In the genomic region with DNA sequence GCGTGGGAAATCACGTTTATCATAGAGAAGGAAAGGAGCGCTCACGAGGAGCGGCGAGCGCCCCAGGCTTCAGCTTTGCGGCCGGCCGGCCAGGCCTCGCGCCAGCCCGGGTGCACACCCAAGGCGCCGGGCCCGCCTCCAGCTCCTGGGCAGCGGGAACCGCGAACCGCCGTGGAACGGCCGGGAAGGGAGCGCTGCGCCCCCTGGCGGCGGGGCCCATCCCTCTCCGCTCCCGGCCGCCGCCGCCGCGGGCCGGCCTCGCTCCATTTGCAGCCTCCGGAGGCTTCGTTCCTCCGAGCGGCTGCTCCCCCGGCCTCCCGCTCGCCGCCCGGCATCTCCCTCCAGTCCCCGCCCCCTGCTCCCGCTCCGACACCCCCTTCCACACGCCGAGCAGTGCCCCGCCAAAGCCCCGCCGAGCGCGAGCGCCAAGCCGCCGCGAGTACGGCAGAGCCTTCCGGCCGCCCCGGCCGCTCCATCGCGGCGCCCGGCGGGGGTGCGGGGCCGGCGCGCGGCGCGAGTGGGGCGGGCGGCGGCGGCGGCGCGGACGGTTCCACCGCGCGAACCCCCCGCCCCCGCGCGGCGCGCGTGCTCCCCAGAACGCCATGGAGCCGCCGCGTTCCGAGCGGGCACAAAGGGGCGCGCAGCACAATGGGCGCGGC, we compare ENCODE assay signal across 1 cellular context.
TF ChIP-seq lines count a peak whose summit lies in the region.

No MANE protein-coding gene starts in this region.

TF ChIP-seq in K562, 482 proteins besides CTCF, POLR2A, EP300 and RAD21 (continued from another document and continues in another):
- TF ChIP-seq, protein P1, sequence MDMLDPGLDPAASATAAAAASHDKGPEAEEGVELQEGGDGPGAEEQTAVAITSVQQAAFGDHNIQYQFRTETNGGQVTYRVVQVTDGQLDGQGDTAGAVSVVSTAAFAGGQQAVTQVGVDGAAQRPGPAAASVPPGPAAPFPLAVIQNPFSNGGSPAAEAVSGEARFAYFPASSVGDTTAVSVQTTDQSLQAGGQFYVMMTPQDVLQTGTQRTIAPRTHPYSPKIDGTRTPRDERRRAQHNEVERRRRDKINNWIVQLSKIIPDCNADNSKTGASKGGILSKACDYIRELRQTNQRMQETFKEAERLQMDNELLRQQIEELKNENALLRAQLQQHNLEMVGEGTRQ (CRISPR knock-in tag; IDR thresholded peaks at IDR 0.05): no peak
- TF ChIP-seq, protein P2, sequence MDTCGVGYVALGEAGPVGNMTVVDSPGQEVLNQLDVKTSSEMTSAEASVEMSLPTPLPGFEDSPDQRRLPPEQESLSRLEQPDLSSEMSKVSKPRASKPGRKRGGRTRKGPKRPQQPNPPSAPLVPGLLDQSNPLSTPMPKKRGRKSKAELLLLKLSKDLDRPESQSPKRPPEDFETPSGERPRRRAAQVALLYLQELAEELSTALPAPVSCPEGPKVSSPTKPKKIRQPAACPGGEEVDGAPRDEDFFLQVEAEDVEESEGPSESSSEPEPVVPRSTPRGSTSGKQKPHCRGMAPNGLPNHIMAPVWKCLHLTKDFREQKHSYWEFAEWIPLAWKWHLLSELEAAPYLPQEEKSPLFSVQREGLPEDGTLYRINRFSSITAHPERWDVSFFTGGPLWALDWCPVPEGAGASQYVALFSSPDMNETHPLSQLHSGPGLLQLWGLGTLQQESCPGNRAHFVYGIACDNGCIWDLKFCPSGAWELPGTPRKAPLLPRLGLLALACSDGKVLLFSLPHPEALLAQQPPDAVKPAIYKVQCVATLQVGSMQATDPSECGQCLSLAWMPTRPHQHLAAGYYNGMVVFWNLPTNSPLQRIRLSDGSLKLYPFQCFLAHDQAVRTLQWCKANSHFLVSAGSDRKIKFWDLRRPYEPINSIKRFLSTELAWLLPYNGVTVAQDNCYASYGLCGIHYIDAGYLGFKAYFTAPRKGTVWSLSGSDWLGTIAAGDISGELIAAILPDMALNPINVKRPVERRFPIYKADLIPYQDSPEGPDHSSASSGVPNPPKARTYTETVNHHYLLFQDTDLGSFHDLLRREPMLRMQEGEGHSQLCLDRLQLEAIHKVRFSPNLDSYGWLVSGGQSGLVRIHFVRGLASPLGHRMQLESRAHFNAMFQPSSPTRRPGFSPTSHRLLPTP (IDR thresholded peaks at IDR 0.05; ENCODE audit: borderline replicate concordance, extremely low read depth, insufficient read length): no peak
- TF ChIP-seq, protein P3, sequence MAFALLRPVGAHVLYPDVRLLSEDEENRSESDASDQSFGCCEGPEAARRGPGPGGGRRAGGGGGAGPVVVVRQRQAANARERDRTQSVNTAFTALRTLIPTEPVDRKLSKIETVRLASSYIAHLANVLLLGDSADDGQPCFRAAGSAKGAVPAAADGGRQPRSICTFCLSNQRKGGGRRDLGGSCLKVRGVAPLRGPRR (CRISPR knock-in tag; IDR thresholded peaks at IDR 0.05): no peak
- no peak for TF ChIP-seq MCM2 (IDR thresholded peaks at IDR 0.05; ENCODE audit: low read depth)
- TF ChIP-seq, protein P4, sequence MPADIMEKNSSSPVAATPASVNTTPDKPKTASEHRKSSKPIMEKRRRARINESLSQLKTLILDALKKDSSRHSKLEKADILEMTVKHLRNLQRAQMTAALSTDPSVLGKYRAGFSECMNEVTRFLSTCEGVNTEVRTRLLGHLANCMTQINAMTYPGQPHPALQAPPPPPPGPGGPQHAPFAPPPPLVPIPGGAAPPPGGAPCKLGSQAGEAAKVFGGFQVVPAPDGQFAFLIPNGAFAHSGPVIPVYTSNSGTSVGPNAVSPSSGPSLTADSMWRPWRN (IDR thresholded peaks at IDR 0.05; ENCODE audit: low read depth): no peak
- 0 out of 2 replicates have a peak, but pooled peaks have one; percentile 20 for TF ChIP-seq RFX5 (IDR thresholded peaks at IDR 0.05; ENCODE audit: low read depth, low read length)
- no peak for TF ChIP-seq CEBPG (CRISPR knock-in tag; IDR thresholded peaks at IDR 0.05)
- no peak for TF ChIP-seq CEBPG (tag; conservative IDR thresholded peaks at IDR 0.05 in 1 of 2, IDR thresholded peaks at IDR 0.05 in 1 of 2)
- TF ChIP-seq HNRNPK (IDR thresholded peaks at IDR 0.05; ENCODE audit: low read depth, low read length, poor library complexity, severe bottlenecking): no peak
- TF ChIP-seq WHSC1 (IDR thresholded peaks at IDR 0.05; ENCODE audit: low read length): no peak
- TF ChIP-seq, protein P5, sequence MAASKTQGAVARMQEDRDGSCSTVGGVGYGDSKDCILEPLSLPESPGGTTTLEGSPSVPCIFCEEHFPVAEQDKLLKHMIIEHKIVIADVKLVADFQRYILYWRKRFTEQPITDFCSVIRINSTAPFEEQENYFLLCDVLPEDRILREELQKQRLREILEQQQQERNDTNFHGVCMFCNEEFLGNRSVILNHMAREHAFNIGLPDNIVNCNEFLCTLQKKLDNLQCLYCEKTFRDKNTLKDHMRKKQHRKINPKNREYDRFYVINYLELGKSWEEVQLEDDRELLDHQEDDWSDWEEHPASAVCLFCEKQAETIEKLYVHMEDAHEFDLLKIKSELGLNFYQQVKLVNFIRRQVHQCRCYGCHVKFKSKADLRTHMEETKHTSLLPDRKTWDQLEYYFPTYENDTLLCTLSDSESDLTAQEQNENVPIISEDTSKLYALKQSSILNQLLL (CRISPR knock-in tag; IDR thresholded peaks at IDR 0.05; ENCODE audit: borderline replicate concordance): no peak
- no peak for TF ChIP-seq U2AF2 (optimal IDR thresholded peaks at IDR 0.05; ENCODE audit: low read depth, low read length)
- TF ChIP-seq, protein P6, sequence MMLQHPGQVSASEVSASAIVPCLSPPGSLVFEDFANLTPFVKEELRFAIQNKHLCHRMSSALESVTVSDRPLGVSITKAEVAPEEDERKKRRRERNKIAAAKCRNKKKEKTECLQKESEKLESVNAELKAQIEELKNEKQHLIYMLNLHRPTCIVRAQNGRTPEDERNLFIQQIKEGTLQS (IDR thresholded peaks at IDR 0.05): no peak
- TF ChIP-seq, protein P6 (CRISPR knock-in tag; conservative IDR thresholded peaks at IDR 0.05): no peak
- TF ChIP-seq, protein P7, sequence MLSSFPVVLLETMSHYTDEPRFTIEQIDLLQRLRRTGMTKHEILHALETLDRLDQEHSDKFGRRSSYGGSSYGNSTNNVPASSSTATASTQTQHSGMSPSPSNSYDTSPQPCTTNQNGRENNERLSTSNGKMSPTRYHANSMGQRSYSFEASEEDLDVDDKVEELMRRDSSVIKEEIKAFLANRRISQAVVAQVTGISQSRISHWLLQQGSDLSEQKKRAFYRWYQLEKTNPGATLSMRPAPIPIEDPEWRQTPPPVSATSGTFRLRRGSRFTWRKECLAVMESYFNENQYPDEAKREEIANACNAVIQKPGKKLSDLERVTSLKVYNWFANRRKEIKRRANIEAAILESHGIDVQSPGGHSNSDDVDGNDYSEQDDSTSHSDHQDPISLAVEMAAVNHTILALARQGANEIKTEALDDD (IDR thresholded peaks at IDR 0.05): no peak
- TF ChIP-seq, protein P8, sequence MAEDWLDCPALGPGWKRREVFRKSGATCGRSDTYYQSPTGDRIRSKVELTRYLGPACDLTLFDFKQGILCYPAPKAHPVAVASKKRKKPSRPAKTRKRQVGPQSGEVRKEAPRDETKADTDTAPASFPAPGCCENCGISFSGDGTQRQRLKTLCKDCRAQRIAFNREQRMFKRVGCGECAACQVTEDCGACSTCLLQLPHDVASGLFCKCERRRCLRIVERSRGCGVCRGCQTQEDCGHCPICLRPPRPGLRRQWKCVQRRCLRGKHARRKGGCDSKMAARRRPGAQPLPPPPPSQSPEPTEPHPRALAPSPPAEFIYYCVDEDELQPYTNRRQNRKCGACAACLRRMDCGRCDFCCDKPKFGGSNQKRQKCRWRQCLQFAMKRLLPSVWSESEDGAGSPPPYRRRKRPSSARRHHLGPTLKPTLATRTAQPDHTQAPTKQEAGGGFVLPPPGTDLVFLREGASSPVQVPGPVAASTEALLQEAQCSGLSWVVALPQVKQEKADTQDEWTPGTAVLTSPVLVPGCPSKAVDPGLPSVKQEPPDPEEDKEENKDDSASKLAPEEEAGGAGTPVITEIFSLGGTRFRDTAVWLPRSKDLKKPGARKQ (CRISPR knock-in tag; IDR thresholded peaks at IDR 0.05): no peak
- peak; percentile 54 for TF ChIP-seq SOX6 (IDR thresholded peaks at IDR 0.05)
- TF ChIP-seq MYNN (IDR thresholded peaks at IDR 0.05): no peak
- no peak for TF ChIP-seq MYNN (CRISPR knock-in tag; IDR thresholded peaks at IDR 0.05)
- TF ChIP-seq, protein P9, sequence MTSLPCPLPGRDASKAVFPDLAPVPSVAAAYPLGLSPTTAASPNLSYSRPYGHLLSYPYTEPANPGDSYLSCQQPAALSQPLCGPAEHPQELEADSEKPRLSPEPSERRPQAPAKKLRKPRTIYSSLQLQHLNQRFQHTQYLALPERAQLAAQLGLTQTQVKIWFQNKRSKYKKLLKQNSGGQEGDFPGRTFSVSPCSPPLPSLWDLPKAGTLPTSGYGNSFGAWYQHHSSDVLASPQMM (CRISPR knock-in tag; IDR thresholded peaks at IDR 0.05): no peak
- TF ChIP-seq ZNF57 (CRISPR knock-in tag; IDR thresholded peaks at IDR 0.05): no peak
- no peak for TF ChIP-seq SRSF1 (IDR thresholded peaks at IDR 0.05; ENCODE audit: low read depth, low read length)
- TF ChIP-seq ZNF507 (tag; conservative IDR thresholded peaks at IDR 0.05): no peak
- no peak for TF ChIP-seq ZC3H8 (IDR thresholded peaks at IDR 0.05)
- TF ChIP-seq, protein P10, sequence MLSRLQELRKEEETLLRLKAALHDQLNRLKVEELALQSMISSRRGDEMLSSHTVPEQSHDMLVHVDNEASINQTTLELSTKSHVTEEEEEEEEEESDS (CRISPR knock-in tag; IDR thresholded peaks at IDR 0.05): no peak
- TF ChIP-seq, protein P11, sequence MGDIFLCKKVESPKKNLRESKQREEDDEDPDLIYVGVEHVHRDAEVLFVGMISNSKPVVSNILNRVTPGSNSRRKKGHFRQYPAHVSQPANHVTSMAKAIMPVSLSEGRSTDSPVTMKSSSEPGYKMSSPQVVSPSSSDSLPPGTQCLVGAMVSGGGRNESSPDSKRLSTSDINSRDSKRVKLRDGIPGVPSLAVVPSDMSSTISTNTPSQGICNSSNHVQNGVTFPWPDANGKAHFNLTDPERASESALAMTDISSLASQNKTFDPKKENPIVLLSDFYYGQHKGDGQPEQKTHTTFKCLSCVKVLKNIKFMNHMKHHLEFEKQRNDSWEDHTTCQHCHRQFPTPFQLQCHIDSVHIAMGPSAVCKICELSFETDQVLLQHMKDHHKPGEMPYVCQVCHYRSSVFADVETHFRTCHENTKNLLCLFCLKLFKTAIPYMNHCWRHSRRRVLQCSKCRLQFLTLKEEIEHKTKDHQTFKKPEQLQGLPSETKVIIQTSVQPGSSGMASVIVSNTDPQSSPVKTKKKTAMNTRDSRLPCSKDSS (IDR thresholded peaks at IDR 0.05; ENCODE audit: low read depth, partially characterized antibody): no peak
- no peak for TF ChIP-seq PCBP2 (IDR thresholded peaks at IDR 0.05; ENCODE audit: low read depth, low read length, poor library complexity, severe bottlenecking)
- no peak for TF ChIP-seq TAF9B (IDR thresholded peaks at IDR 0.05; ENCODE audit: partially characterized antibody)
- TF ChIP-seq U2AF1 (optimal IDR thresholded peaks at IDR 0.05; ENCODE audit: low read depth, low read length): no peak
- TF ChIP-seq ILF3 (IDR thresholded peaks at IDR 0.05; ENCODE audit: borderline replicate concordance): no peak
- TF ChIP-seq ZNF764 (CRISPR knock-in tag; IDR thresholded peaks at IDR 0.05; ENCODE audit: low read depth): no peak
- TF ChIP-seq, protein P12, sequence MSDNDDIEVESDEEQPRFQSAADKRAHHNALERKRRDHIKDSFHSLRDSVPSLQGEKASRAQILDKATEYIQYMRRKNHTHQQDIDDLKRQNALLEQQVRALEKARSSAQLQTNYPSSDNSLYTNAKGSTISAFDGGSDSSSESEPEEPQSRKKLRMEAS (CRISPR knock-in tag; IDR thresholded peaks at IDR 0.05): no peak
- peak; percentile 49 for TF ChIP-seq SMC3 (conservative IDR thresholded peaks at IDR 0.05; ENCODE audit: insufficient read depth, low read depth, low read length)
- TF ChIP-seq ZNF140 (CRISPR knock-in tag; IDR thresholded peaks at IDR 0.05): no peak
- TF ChIP-seq, protein P13, sequence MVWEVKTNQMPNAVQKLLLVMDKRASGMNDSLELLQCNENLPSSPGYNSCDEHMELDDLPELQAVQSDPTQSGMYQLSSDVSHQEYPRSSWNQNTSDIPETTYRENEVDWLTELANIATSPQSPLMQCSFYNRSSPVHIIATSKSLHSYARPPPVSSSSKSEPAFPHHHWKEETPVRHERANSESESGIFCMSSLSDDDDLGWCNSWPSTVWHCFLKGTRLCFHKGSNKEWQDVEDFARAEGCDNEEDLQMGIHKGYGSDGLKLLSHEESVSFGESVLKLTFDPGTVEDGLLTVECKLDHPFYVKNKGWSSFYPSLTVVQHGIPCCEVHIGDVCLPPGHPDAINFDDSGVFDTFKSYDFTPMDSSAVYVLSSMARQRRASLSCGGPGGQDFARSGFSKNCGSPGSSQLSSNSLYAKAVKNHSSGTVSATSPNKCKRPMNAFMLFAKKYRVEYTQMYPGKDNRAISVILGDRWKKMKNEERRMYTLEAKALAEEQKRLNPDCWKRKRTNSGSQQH (CRISPR knock-in tag; IDR thresholded peaks at IDR 0.05): no peak
- TF ChIP-seq, protein P14, sequence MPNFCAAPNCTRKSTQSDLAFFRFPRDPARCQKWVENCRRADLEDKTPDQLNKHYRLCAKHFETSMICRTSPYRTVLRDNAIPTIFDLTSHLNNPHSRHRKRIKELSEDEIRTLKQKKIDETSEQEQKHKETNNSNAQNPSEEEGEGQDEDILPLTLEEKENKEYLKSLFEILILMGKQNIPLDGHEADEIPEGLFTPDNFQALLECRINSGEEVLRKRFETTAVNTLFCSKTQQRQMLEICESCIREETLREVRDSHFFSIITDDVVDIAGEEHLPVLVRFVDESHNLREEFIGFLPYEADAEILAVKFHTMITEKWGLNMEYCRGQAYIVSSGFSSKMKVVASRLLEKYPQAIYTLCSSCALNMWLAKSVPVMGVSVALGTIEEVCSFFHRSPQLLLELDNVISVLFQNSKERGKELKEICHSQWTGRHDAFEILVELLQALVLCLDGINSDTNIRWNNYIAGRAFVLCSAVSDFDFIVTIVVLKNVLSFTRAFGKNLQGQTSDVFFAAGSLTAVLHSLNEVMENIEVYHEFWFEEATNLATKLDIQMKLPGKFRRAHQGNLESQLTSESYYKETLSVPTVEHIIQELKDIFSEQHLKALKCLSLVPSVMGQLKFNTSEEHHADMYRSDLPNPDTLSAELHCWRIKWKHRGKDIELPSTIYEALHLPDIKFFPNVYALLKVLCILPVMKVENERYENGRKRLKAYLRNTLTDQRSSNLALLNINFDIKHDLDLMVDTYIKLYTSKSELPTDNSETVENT (CRISPR knock-in tag; IDR thresholded peaks at IDR 0.05): no peak
- TF ChIP-seq NCOA2 (IDR thresholded peaks at IDR 0.05; ENCODE audit: partially characterized antibody in 2 of 2): no peak
- TF ChIP-seq HNRNPL (IDR thresholded peaks at IDR 0.05; ENCODE audit: low read depth, low read length): peak; percentile 67; the same call in 1 of the 2 replicates
- no peak for TF ChIP-seq TFAM (CRISPR knock-in tag; conservative IDR thresholded peaks at IDR 0.05)
- TF ChIP-seq SMAD4 (CRISPR knock-in tag; conservative IDR thresholded peaks at IDR 0.05): peak; percentile 83
- TF ChIP-seq SMARCE1 (IDR thresholded peaks at IDR 0.05): no peak
- TF ChIP-seq NCOA4 (IDR thresholded peaks at IDR 0.05; ENCODE audit: partially characterized antibody): no peak
- TF ChIP-seq RBM39 (optimal IDR thresholded peaks at IDR 0.05; ENCODE audit: low read depth, low read length): no peak
- TF ChIP-seq ZNF23 (CRISPR knock-in tag; IDR thresholded peaks at IDR 0.05): no peak
